ENCODE assay signal across 16 cellular contexts in the genomic region with DNA sequence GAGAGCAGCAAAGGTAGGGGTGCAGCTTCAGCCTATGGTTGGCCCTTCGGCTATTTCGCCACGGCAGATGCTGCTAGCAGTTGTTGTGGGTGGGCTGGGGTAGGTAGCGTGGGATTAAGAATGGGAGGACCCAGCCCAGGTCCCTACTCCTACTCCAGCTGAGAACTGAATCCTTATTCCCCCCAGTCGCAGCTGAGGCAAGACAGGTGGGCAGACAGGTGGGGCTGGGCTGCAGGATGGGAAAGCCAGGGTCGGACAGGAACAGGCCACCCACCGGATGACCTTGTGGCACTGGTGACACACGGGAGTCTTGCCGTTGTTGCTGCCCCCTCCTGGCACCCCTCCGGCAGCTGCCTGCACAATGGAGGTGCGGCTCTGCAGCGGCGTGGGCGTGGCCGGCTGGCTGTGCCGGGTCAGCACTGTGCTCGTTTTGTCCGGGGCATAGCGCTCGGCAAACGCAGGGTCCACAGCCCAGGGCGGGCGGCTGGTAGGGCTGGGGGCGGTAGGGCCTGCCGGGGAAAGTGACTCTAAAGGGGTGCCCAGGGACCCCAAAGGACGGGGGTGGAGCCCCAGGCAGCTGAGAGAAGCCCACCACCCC. TPM values are rescaled to one million over a fixed set of nuclear protein-coding genes. Genes with fewer than 3 reads are reported as not detected.
DNase-seq lines count a peak whose midpoint lies in the region; ATAC-seq and TF ChIP-seq lines count a peak whose summit lies in the region.
"Had no signal": no experiment of that assay in that cellular context is flagged by ENCODE, and none has a peak within 500 bp of the region (broad histone marks: within the 10 kb centered on the region; RNA-seq: fewer than 3 reads in every experiment).

No MANE protein-coding gene starts in this region.

- H3K36me3 Mint-ChIP-seq in activated CD8-positive, alpha-beta T cell treated with anti-CD3 and anti-CD28 coated beads for 36 hours (ENCODE audit: low read depth): peaks cover 43% of the 10 kb centered on the region
- peaks cover 40% of the 10 kb centered on the region for H3K36me3 Mint-ChIP-seq in activated CD8-positive, alpha-beta T cell treated with anti-CD3 and anti-CD28 coated beads, Interleukin-2, amount 10 ng/mL, durations not matched to agents 7 days and 5 days (ENCODE audit: low read depth)
- H3K36me3 Mint-ChIP-seq in T-helper 2 cell treated with Interferon-gamma antibody and Interleukin-4, amounts not matched to agents 5 μg/mL and 100 μg/mL, for 36 hours (ENCODE audit: low read depth): peaks cover 26% of the 10 kb centered on the region

- intact Hi-C loops in activated CD8-positive, alpha-beta T cell treated with anti-CD3 and anti-CD28 coated beads for 36 hours (cut with micrococcal nuclease): no loop called here

- TF ChIP-seq EP300 in tibial nerve (IDR thresholded peaks at IDR 0.05): no peak

- H2AFZ ChIP-seq in hepatocyte: no peak overlapping the region

- H3K4me3 ChIP-seq in Peyer's patch: no peak overlapping the region
- no peak overlapping the region for H3K4me3 ChIP-seq in hepatocyte
- no peak overlapping the region for H3K4me3 ChIP-seq in tibial nerve
- H3K4me3 ChIP-seq: dorsolateral prefrontal cortex, skin epidermis had no signal

- peaks cover 6% of the 10 kb centered on the region for H4K20me1 ChIP-seq in hepatocyte (ENCODE audit: insufficient read depth, poor library complexity, severe bottlenecking)

- CTCF ChIA-PET in activated CD8-positive, alpha-beta T cell treated with anti-CD3 and anti-CD28 coated beads for 36 hours (lab: Charles Lee): interaction anchor here (1.2 to 5.1 kb wide), 3 partner anchors 11 to 99 kb away, joined by 3 to 26 read pairs (median 5); no protein-coding TSS in a partner anchor
- CTCF ChIA-PET in activated CD8-positive, alpha-beta T cell treated with anti-CD3 and anti-CD28 coated beads, Interleukin-2, amount 10 ng/mL, durations not matched to agents 7 days and 5 days (lab: Charles Lee): interaction anchor here (1.2 to 2.1 kb wide), 5 partner anchors 8 to 86 kb away, joined by 3 to 10 read pairs (median 8); partner anchors contain the start of gene PDLIM7

- ATAC-seq in activated CD8-positive, alpha-beta T cell treated with anti-CD3 and anti-CD28 coated beads for 36 hours: no peak
- ATAC-seq in activated CD8-positive, alpha-beta T cell treated with anti-CD3 and anti-CD28 coated beads, Interleukin-2, amount 10 ng/mL, durations not matched to agents 7 days and 5 days: no peak
- ATAC-seq: activated T-cell treated with anti-CD3 and anti-CD28 coated beads, Interleukin-2, amount 50 U/mL, for 4 hours; stimulated activated naive CD8-positive, alpha-beta T cell treated with anti-CD3 and anti-CD28 coated beads, Interleukin-15, amount 100 ng/mL, for 72 hours had no signal

- H3K9me3 ChIP-seq in Peyer's patch: no peaks in the 10 kb centered on the region
- H3K9me3 ChIP-seq in hepatocyte (ENCODE audit: low read depth): no peaks in the 10 kb centered on the region
- no peaks in the 10 kb centered on the region for H3K9me3 ChIP-seq in tibial nerve
- H3K9me3 ChIP-seq: Caco-2 had no signal

- peak; percentile 15 for DNase-seq in activated CD8-positive, alpha-beta T cell treated with anti-CD3 and anti-CD28 coated beads for 36 hours
- no peak for DNase-seq in activated CD8-positive, alpha-beta T cell treated with anti-CD3 and anti-CD28 coated beads, Interleukin-2, amount 10 ng/mL, durations not matched to agents 7 days and 5 days
- DNase-seq in Peyer's patch (peak in 1 of 3 donors; percentile 71), hepatocyte (ENCODE audit: low spot score) (no peak), tibial nerve (ENCODE audit: low spot score in 2 of 2) (no peak), ureter (ENCODE audit: low spot score) (no peak), NCI-H1417 treated with DMSO at 0.1 percent for 48 hours (lab: John Stamatoyannopoulos, UW) (no peak)
- no peak for DNase-seq in T-helper 2 cell treated with Interferon-gamma antibody and Interleukin-4, amounts not matched to agents 5 μg/mL and 100 μg/mL, for 36 hours (ENCODE audit: low spot score)
- DNase-seq: activated CD4-positive, alpha-beta T cell treated with anti-CD3 and anti-CD28 coated beads, Interleukin-2, amount 10 ng/mL, durations not matched to agents 24 days and 14 days; activated T-cell treated with anti-CD3 and anti-CD28 coated beads, Interleukin-2, amount 50 U/mL, for 4 hours; dorsolateral prefrontal cortex; MV-4-11; stimulated activated naive CD8-positive, alpha-beta T cell treated with anti-CD3 and anti-CD28 coated beads, Interleukin-15, amount 100 ng/mL, for 72 hours had no signal

- POLR2A ChIA-PET in activated CD8-positive, alpha-beta T cell treated with anti-CD3 and anti-CD28 coated beads for 36 hours (lab: Charles Lee): interaction anchor here (0.8 to 2.1 kb wide), 4 partner anchors 13 to 47 kb away, joined by 3 to 5 read pairs (median 3); no protein-coding TSS in a partner anchor
- POLR2A ChIA-PET in activated CD8-positive, alpha-beta T cell treated with anti-CD3 and anti-CD28 coated beads, Interleukin-2, amount 10 ng/mL, durations not matched to agents 7 days and 5 days (lab: Charles Lee): no interaction called here

- 83% methylated on average over 16 of the region's 26 CpGs for WGBS in hepatocyte (ENCODE audit: low lambda C conversion rate, missing lambda C conversion rate)
- WGBS in tibial nerve, 2 donors: 56 to 61% methylated on average over 15 to 25 of the region's 26 CpGs

- peaks cover 0 to 35% (median 3%) of the 10 kb centered on the region in 4 donors for H3K4me1 ChIP-seq in Peyer's patch
- peaks cover 8% of the 10 kb centered on the region for H3K4me1 ChIP-seq in hepatocyte (ENCODE audit: insufficient read depth)
- H3K4me1 ChIP-seq in tibial nerve: peaks cover 0 to 66% (median 13%) of the 10 kb centered on the region in 4 donors

- H3K9me2 ChIP-seq in hepatocyte (replicated peaks; ENCODE audit: insufficient read depth): no peaks in the 10 kb centered on the region

- no peaks in the 10 kb centered on the region for H3K27me3 ChIP-seq in Peyer's patch
- no peaks in the 10 kb centered on the region for H3K27me3 ChIP-seq in hepatocyte
- H3K27me3 ChIP-seq in tibial nerve: no peaks in the 10 kb centered on the region
- H3K27me3 ChIP-seq: dorsolateral prefrontal cortex had no signal

- no peak overlapping the region for H3K4me2 ChIP-seq in hepatocyte

- TF ChIP-seq CTCF in activated CD8-positive, alpha-beta T cell treated with anti-CD3 and anti-CD28 coated beads for 36 hours (IDR thresholded peaks at IDR 0.05): no peak
- TF ChIP-seq CTCF in Peyer's patch (IDR thresholded peaks at IDR 0.05): peak in 4 of 6 experiments; percentile 6 to 26 (median 22)
- TF ChIP-seq CTCF in hepatocyte (IDR thresholded peaks at IDR 0.05; ENCODE audit: poor library complexity): peak; percentile 10
- peak in 1 of 5 experiments; percentile 7 for TF ChIP-seq CTCF in tibial nerve (IDR thresholded peaks at IDR 0.05)

- H3K27me3 Mint-ChIP-seq in activated CD8-positive, alpha-beta T cell treated with anti-CD3 and anti-CD28 coated beads for 36 hours: no peaks in the 10 kb centered on the region
- H3K27me3 Mint-ChIP-seq in activated CD8-positive, alpha-beta T cell treated with anti-CD3 and anti-CD28 coated beads, Interleukin-2, amount 10 ng/mL, durations not matched to agents 7 days and 5 days (ENCODE audit: low read depth): no peaks in the 10 kb centered on the region
- H3K27me3 Mint-ChIP-seq in T-helper 2 cell treated with Interferon-gamma antibody and Interleukin-4, amounts not matched to agents 5 μg/mL and 100 μg/mL, for 36 hours (ENCODE audit: low read depth): no peaks in the 10 kb centered on the region
- H3K27me3 Mint-ChIP-seq: activated CD4-positive, alpha-beta T cell treated with anti-CD3 and anti-CD28 coated beads, Interleukin-2, amount 10 ng/mL, durations not matched to agents 24 days and 14 days; stimulated activated naive CD8-positive, alpha-beta T cell treated with anti-CD3 and anti-CD28 coated beads, Interleukin-15, amount 100 ng/mL, for 72 hours had no signal

- H3K79me2 ChIP-seq in hepatocyte: peaks cover 16% of the 10 kb centered on the region

- H3K4me1 Mint-ChIP-seq in activated CD8-positive, alpha-beta T cell treated with anti-CD3 and anti-CD28 coated beads for 36 hours (ENCODE audit: low read depth): peaks cover 10% of the 10 kb centered on the region
- H3K4me1 Mint-ChIP-seq in activated CD8-positive, alpha-beta T cell treated with anti-CD3 and anti-CD28 coated beads, Interleukin-2, amount 10 ng/mL, durations not matched to agents 7 days and 5 days (ENCODE audit: low read depth): peaks cover 18% of the 10 kb centered on the region
- peaks cover 7% of the 10 kb centered on the region for H3K4me1 Mint-ChIP-seq in T-helper 2 cell treated with Interferon-gamma antibody and Interleukin-4, amounts not matched to agents 5 μg/mL and 100 μg/mL, for 36 hours (ENCODE audit: low read depth)

- TF ChIP-seq POLR2A in Peyer's patch (IDR thresholded peaks at IDR 0.05) (no peak), tibial nerve (IDR thresholded peaks at IDR 0.05) (no peak)

- H3K4me3 Mint-ChIP-seq in activated CD8-positive, alpha-beta T cell treated with anti-CD3 and anti-CD28 coated beads for 36 hours: no peak overlapping the region
- H3K4me3 Mint-ChIP-seq in activated CD8-positive, alpha-beta T cell treated with anti-CD3 and anti-CD28 coated beads, Interleukin-2, amount 10 ng/mL, durations not matched to agents 7 days and 5 days: no peak overlapping the region
- no peak overlapping the region for H3K4me3 Mint-ChIP-seq in T-helper 2 cell treated with Interferon-gamma antibody and Interleukin-4, amounts not matched to agents 5 μg/mL and 100 μg/mL, for 36 hours
- H3K4me3 Mint-ChIP-seq: activated CD4-positive, alpha-beta T cell treated with anti-CD3 and anti-CD28 coated beads, Interleukin-2, amount 10 ng/mL, durations not matched to agents 24 days and 14 days; activated T-cell treated with anti-CD3 and anti-CD28 coated beads, Interleukin-2, amount 50 U/mL, for 4 hours; stimulated activated naive CD8-positive, alpha-beta T cell treated with anti-CD3 and anti-CD28 coated beads, Interleukin-15, amount 100 ng/mL, for 72 hours; T-helper 1 cell treated with Interleukin-12 subunit alpha and Interleukin-12 subunit beta and Interleukin-4 antibody, amounts not matched to agents 30 μg/mL and 1 μg/mL, for 36 hours had no signal

- H3K27ac ChIP-seq in Peyer's patch: no peak overlapping the region
- H3K27ac ChIP-seq in hepatocyte: no peak overlapping the region
- H3K27ac ChIP-seq in tibial nerve: peak overlapping the region in 3 of 4 donors; percentile 10 to 93 (median 65)
- H3K27ac ChIP-seq: skin epidermis had no signal

- H3K36me3 ChIP-seq in Peyer's patch: peaks cover 0 to 42% (median 0%) of the 10 kb centered on the region in 3 donors
- H3K36me3 ChIP-seq in hepatocyte (replicated peaks; ENCODE audit: insufficient read depth, low read depth): no peaks in the 10 kb centered on the region
- peaks cover 0 to 81% (median 0%) of the 10 kb centered on the region in 3 donors for H3K36me3 ChIP-seq in tibial nerve

- no peaks in the 10 kb centered on the region for H3K9me3 Mint-ChIP-seq in activated CD8-positive, alpha-beta T cell treated with anti-CD3 and anti-CD28 coated beads for 36 hours
- H3K9me3 Mint-ChIP-seq in activated CD8-positive, alpha-beta T cell treated with anti-CD3 and anti-CD28 coated beads, Interleukin-2, amount 10 ng/mL, durations not matched to agents 7 days and 5 days (ENCODE audit: insufficient read depth): no peaks in the 10 kb centered on the region
- H3K9me3 Mint-ChIP-seq in T-helper 2 cell treated with Interferon-gamma antibody and Interleukin-4, amounts not matched to agents 5 μg/mL and 100 μg/mL, for 36 hours: no peaks in the 10 kb centered on the region
- H3K9me3 Mint-ChIP-seq: activated CD4-positive, alpha-beta T cell treated with anti-CD3 and anti-CD28 coated beads, Interleukin-2, amount 10 ng/mL, durations not matched to agents 24 days and 14 days; activated T-cell treated with anti-CD3 and anti-CD28 coated beads, Interleukin-2, amount 50 U/mL, for 4 hours; stimulated activated naive CD8-positive, alpha-beta T cell treated with anti-CD3 and anti-CD28 coated beads, Interleukin-15, amount 100 ng/mL, for 72 hours; T-helper 1 cell treated with Interleukin-12 subunit alpha and Interleukin-12 subunit beta and Interleukin-4 antibody, amounts not matched to agents 30 μg/mL and 1 μg/mL, for 36 hours had no signal

- H3K27ac Mint-ChIP-seq in activated CD8-positive, alpha-beta T cell treated with anti-CD3 and anti-CD28 coated beads for 36 hours: no peak overlapping the region
- H3K27ac Mint-ChIP-seq in activated CD8-positive, alpha-beta T cell treated with anti-CD3 and anti-CD28 coated beads, Interleukin-2, amount 10 ng/mL, durations not matched to agents 7 days and 5 days: no peak overlapping the region
- H3K27ac Mint-ChIP-seq in T-helper 2 cell treated with Interferon-gamma antibody and Interleukin-4, amounts not matched to agents 5 μg/mL and 100 μg/mL, for 36 hours: no peak overlapping the region
- H3K27ac Mint-ChIP-seq: activated CD4-positive, alpha-beta T cell treated with anti-CD3 and anti-CD28 coated beads, Interleukin-2, amount 10 ng/mL, durations not matched to agents 24 days and 14 days; T-helper 1 cell treated with Interleukin-12 subunit alpha and Interleukin-12 subunit beta and Interleukin-4 antibody, amounts not matched to agents 30 μg/mL and 1 μg/mL, for 36 hours had no signal

RNA-seq across cellular contexts. Expression of gene PDLIM7, which starts 8.2 kb away (rescaled TPM):
- total RNA-seq in activated CD8-positive, alpha-beta T cell treated with anti-CD3 and anti-CD28 coated beads for 36 hours: 10 to 100 TPM; 68.4 to 73.0 TPM
- 10 to 100 TPM; 62.5 to 67.3 TPM for total RNA-seq in activated CD8-positive, alpha-beta T cell treated with anti-CD3 and anti-CD28 coated beads, Interleukin-2, amount 10 ng/mL, durations not matched to agents 7 days and 5 days
- total RNA-seq in Peyer's patch (100 to 1,000 TPM in 1 of 4 donors, 10 to 100 TPM in 3; 17.4 to 137 (median 23.3) TPM), hepatocyte (43.5 and 57.1 TPM in 2 replicates), tibial nerve (100 to 1,000 TPM in 1 of 4 donors, 10 to 100 TPM in 3; 78.0 to 138 (median 89.9) TPM), ureter (218 TPM)
- polyA plus RNA-seq in hepatocyte: 143 and 156 TPM in 2 replicates

RNA-seq across cellular contexts. Expression of gene DBN1, which starts 15.8 kb away (rescaled TPM):
- total RNA-seq in activated CD8-positive, alpha-beta T cell treated with anti-CD3 and anti-CD28 coated beads for 36 hours: 100 to 1,000 TPM; 101 to 105 TPM
- 100 to 1,000 TPM in 1 of 2 experiments, 10 to 100 TPM in 1; 92.9 to 104 TPM for total RNA-seq in activated CD8-positive, alpha-beta T cell treated with anti-CD3 and anti-CD28 coated beads, Interleukin-2, amount 10 ng/mL, durations not matched to agents 7 days and 5 days
- total RNA-seq in Peyer's patch (10 to 100 TPM; 14.2 to 77.6 (median 23.1) TPM), hepatocyte (83.7 and 107 TPM in 2 replicates), tibial nerve (100 to 1,000 TPM in 3 of 4 donors, 10 to 100 TPM in 1; 89.8 to 139 (median 111) TPM), ureter (41.5 TPM)
- polyA plus RNA-seq in hepatocyte: 116 and 122 TPM in 2 replicates

RNA-seq across cellular contexts. Expression of gene DOK3, which starts 20.4 kb away (rescaled TPM):
- 1 to 10 TPM; 7.4 to 8.0 TPM for total RNA-seq in activated CD8-positive, alpha-beta T cell treated with anti-CD3 and anti-CD28 coated beads for 36 hours
- total RNA-seq in activated CD8-positive, alpha-beta T cell treated with anti-CD3 and anti-CD28 coated beads, Interleukin-2, amount 10 ng/mL, durations not matched to agents 7 days and 5 days: 1 to 10 TPM; 7.3 to 7.8 TPM
- total RNA-seq in Peyer's patch (10 to 100 TPM in 1 of 4 donors, 1 to 10 TPM in 3; 2.1 to 52.0 (median 5.5) TPM), hepatocyte (3.3 and 3.5 TPM in 2 replicates), tibial nerve (10 to 100 TPM in 3 of 4 donors, 1 to 10 TPM in 1; 7.8 to 20.1 (median 11.5) TPM), ureter (7.9 TPM)
- polyA plus RNA-seq in hepatocyte: 2.6 and 3.1 TPM in 2 replicates

RNA-seq across cellular contexts. Expression of gene DDX41, which starts 27.5 kb away (rescaled TPM):
- total RNA-seq in activated CD8-positive, alpha-beta T cell treated with anti-CD3 and anti-CD28 coated beads for 36 hours: 100 to 1,000 TPM; 226 to 228 TPM
- 100 to 1,000 TPM; 135 to 149 TPM for total RNA-seq in activated CD8-positive, alpha-beta T cell treated with anti-CD3 and anti-CD28 coated beads, Interleukin-2, amount 10 ng/mL, durations not matched to agents 7 days and 5 days
- total RNA-seq in Peyer's patch (100 to 1,000 TPM; 103 to 168 (median 118) TPM), hepatocyte (45.0 and 65.9 TPM in 2 replicates), tibial nerve (100 to 1,000 TPM in 2 of 4 donors, 10 to 100 TPM in 2; 85.3 to 139 (median 105) TPM), ureter (89.1 TPM)
- polyA plus RNA-seq in hepatocyte: 42.8 and 50.7 TPM in 2 replicates

RNA-seq across cellular contexts. Expression of gene PRR7, which starts 42.6 kb away (rescaled TPM):
- total RNA-seq in activated CD8-positive, alpha-beta T cell treated with anti-CD3 and anti-CD28 coated beads for 36 hours: 10 to 100 TPM; 32.6 to 36.4 TPM
- 10 to 100 TPM in 1 of 2 experiments, 1 to 10 TPM in 1; 9.8 to 11.6 TPM for total RNA-seq in activated CD8-positive, alpha-beta T cell treated with anti-CD3 and anti-CD28 coated beads, Interleukin-2, amount 10 ng/mL, durations not matched to agents 7 days and 5 days
- total RNA-seq in Peyer's patch: 1 to 10 TPM in 2 of 4 donors, under 1 TPM in 1, not detected in 1; 0.70 to 2.2 (median 1.9) TPM
- 4.8 TPM in 2 replicates for total RNA-seq in hepatocyte
- polyA plus RNA-seq in hepatocyte: 11.7 and 14.3 TPM in 2 replicates
- 10 to 100 TPM in 1 of 4 donors, 1 to 10 TPM in 3; 5.1 to 11.2 (median 7.5) TPM for total RNA-seq in tibial nerve
- 2.6 TPM for total RNA-seq in ureter

Comparison
In these comparisons a context has a peak if more than half of its experiments do, and no peak if none do; other contexts are left out.
1. H3K27ac ChIP-seq: peak in tibial nerve (3 of 4); none in Peyer's patch (0 of 4) and hepatocyte (single experiment).